26 cellular contexts compared by ENCODE assay signal in the genomic region with DNA sequence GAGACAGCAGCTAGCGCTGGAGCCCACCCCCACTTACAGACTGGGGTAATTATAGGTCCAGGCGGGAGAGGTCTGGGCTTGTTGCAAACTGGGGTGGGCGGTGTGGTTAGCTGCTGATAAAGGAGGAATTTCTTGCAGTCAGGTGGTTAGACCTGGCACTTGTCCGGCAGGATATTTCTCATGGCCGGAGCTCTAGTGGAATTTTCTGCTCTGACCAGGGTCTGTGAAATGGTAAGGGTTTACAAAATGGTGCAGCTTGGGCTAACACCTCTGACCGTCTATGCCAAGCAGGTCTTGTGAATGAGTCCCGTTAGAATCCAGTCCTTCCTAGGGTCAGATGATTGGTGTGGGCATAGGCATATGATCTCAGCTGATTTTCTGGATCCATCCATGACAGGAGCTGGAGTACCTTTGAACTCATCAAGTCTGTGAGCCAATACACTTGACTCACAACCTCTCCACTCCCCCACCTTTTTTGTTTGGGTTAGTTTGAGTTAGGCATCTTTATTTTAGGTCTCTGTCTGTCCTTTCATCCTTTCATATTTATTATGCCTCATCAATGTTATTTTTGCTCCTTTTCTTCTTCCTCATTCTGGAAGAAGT.
DNase-seq lines count a peak whose midpoint lies in the region; ATAC-seq, FAIRE-seq and TF ChIP-seq lines count a peak whose summit lies in the region.
"Had no signal": no experiment of that assay in that cellular context is flagged by ENCODE, and none has a peak within 500 bp of the region (broad histone marks: within the 10 kb centered on the region; RNA-seq: fewer than 3 reads in every experiment).

No MANE protein-coding gene starts in this region.

- no peak overlapping the region for H3K4me3 Mint-ChIP-seq in MCF 10A (ENCODE audit: unreplicated experiment)
- no peak overlapping the region for H3K4me3 Mint-ChIP-seq in mesothelial cell of epicardium
- H3K4me3 Mint-ChIP-seq in endothelial cell (ENCODE audit: unreplicated experiment): no peak overlapping the region
- H3K4me3 Mint-ChIP-seq in activated naive CD4-positive, alpha-beta T cell treated with anti-CD3 and anti-CD28 coated beads, Interleukin-2, amount 10 ng/mL, durations not matched to agents 7 days and 5 days: no peak overlapping the region
- H3K4me3 Mint-ChIP-seq: CD4-positive, CD25-positive, alpha-beta regulatory T cell had no signal

- no peaks in the 10 kb centered on the region for H4K20me1 ChIP-seq in mammary epithelial cell (ENCODE audit: insufficient read depth, low read length)

- WGBS in mammary epithelial cell (ENCODE audit: low coverage, missing lambda C conversion rate): 55% methylated on average over 7 of the region's 7 CpGs

- no peaks in the 10 kb centered on the region for H3K27me3 Mint-ChIP-seq in MCF 10A (ENCODE audit: insufficient read depth, unreplicated experiment)
- no peaks in the 10 kb centered on the region for H3K27me3 Mint-ChIP-seq in mesothelial cell of epicardium (ENCODE audit: low read depth)
- H3K27me3 Mint-ChIP-seq in endothelial cell (ENCODE audit: unreplicated experiment): no peaks in the 10 kb centered on the region
- H3K27me3 Mint-ChIP-seq in activated naive CD4-positive, alpha-beta T cell treated with anti-CD3 and anti-CD28 coated beads, Interleukin-2, amount 10 ng/mL, durations not matched to agents 7 days and 5 days: no peaks in the 10 kb centered on the region
- H3K27me3 Mint-ChIP-seq: CD4-positive, CD25-positive, alpha-beta regulatory T cell had no signal

- POLR2A ChIA-PET in MCF 10A (lab: Yijun Ruan, JAX): no interaction called here

- H3K4me2 ChIP-seq in mammary epithelial cell (ENCODE audit: insufficient read depth, low read depth, low read length): no peak overlapping the region
- H3K4me2 ChIP-seq: PC-9 had no signal

- H3K27ac ChIP-seq in mammary epithelial cell (ENCODE audit: insufficient read depth, low read depth, low read length) (no peak overlapping the region), thoracic aorta (no peak overlapping the region)
- H3K27ac ChIP-seq: 22Rv1, PC-9, SJSA1 had no signal

- H3K4me3 ChIP-seq in mammary epithelial cell (replicated peaks in 1 of 3; ENCODE audit: insufficient read depth in 1 of 3, low read depth in 2 of 3, low read length in 3 of 3) (no peak overlapping the region), fibroblast of pulmonary artery (replicated peaks; ENCODE audit: low read depth, low read length) (no peak overlapping the region), thoracic aorta (no peak overlapping the region)
- H3K4me3 ChIP-seq: GM12878, MG63, PC-9, SJSA1 had no signal

- H3K36me3 Mint-ChIP-seq in MCF 10A (ENCODE audit: insufficient read depth, unreplicated experiment): no peaks in the 10 kb centered on the region
- H3K36me3 Mint-ChIP-seq in mesothelial cell of epicardium: peaks cover 8% of the 10 kb centered on the region
- H3K36me3 Mint-ChIP-seq in endothelial cell (ENCODE audit: low read depth, unreplicated experiment): no peaks in the 10 kb centered on the region
- H3K36me3 Mint-ChIP-seq in activated naive CD4-positive, alpha-beta T cell treated with anti-CD3 and anti-CD28 coated beads, Interleukin-2, amount 10 ng/mL, durations not matched to agents 7 days and 5 days: no peaks in the 10 kb centered on the region
- H3K36me3 Mint-ChIP-seq: CD4-positive, CD25-positive, alpha-beta regulatory T cell had no signal

- in situ Hi-C loops in mammary epithelial cell (cut with MboI; ENCODE audit: low sequenced_read_pairs in 2 of 2): loop anchor here in 1 of 2 donors (25.0 kb wide), 1 partner anchor 414 kb away; no protein-coding TSS in a partner anchor

- H3K27me3 ChIP-seq in mammary epithelial cell (ENCODE audit: insufficient read depth, low read length) (no peaks in the 10 kb centered on the region), thoracic aorta (replicated peaks; ENCODE audit: insufficient read depth) (no peaks in the 10 kb centered on the region)
- H3K27me3 ChIP-seq: MG63, SJSA1 had no signal

- no peak for FAIRE-seq in D721Med (lab: Jason Lieb, UNC)
- FAIRE-seq: GM12878 had no signal

- intact Hi-C loops in mammary epithelial cell (cut with micrococcal nuclease): no loop called here
- intact Hi-C loops in MCF 10A (cut with micrococcal nuclease): no loop called here

- H3K9me3 ChIP-seq in mammary epithelial cell (replicated peaks; ENCODE audit: insufficient read depth, low read length) (no peaks in the 10 kb centered on the region), thoracic aorta (no peaks in the 10 kb centered on the region)
- H3K9me3 ChIP-seq: MG63, SJSA1 had no signal

- H3K4me1 Mint-ChIP-seq in MCF 10A (ENCODE audit: insufficient read depth, unreplicated experiment) (no peaks in the 10 kb centered on the region), mesothelial cell of epicardium (peaks cover 21% of the 10 kb centered on the region), endothelial cell (ENCODE audit: unreplicated experiment) (no peaks in the 10 kb centered on the region)
- no peaks in the 10 kb centered on the region for H3K4me1 Mint-ChIP-seq in activated naive CD4-positive, alpha-beta T cell treated with anti-CD3 and anti-CD28 coated beads, Interleukin-2, amount 10 ng/mL, durations not matched to agents 7 days and 5 days

- H3K4me1 ChIP-seq in mammary epithelial cell (ENCODE audit: insufficient read depth, low read length): peaks cover 8% of the 10 kb centered on the region
- no peaks in the 10 kb centered on the region for H3K4me1 ChIP-seq in thoracic aorta (ENCODE audit: control insufficient read depth in 1 of 2, low read depth in 2 of 2)
- H3K4me1 ChIP-seq: SJSA1 had no signal

- TF ChIP-seq CTCF in mammary epithelial cell (conservative IDR thresholded peaks at IDR 0.05 in 1 of 2, IDR thresholded peaks at IDR 0.05 in 1 of 2; ENCODE audit: extremely low read depth in 1 of 2, insufficient read depth in 1 of 2, low read depth in 1 of 2, low read length in 2 of 2) (no peak), MCF 10A (IDR thresholded peaks at IDR 0.05; ENCODE audit: unreplicated experiment) (no peak), fibroblast of pulmonary artery (IDR thresholded peaks at IDR 0.05; ENCODE audit: low read length, missing control alignments) (no peak), mesothelial cell of epicardium (IDR thresholded peaks at IDR 0.05; ENCODE audit: unreplicated experiment) (no peak), thoracic aorta (IDR thresholded peaks at IDR 0.05) (no peak), D721Med (IDR thresholded peaks at IDR 0.05; ENCODE audit: insufficient read depth, missing control alignments) (no peak), endothelial cell (IDR thresholded peaks at IDR 0.05; ENCODE audit: unreplicated experiment) (no peak)

- peak; percentile 40 for ATAC-seq in thoracic aorta (ENCODE audit: insufficient number of reproducible peaks, low FRiP score, low read depth)
- ATAC-seq: GM12878, HCT116, Right ventricle myocardium inferior had no signal

- dilution Hi-C loops in mammary epithelial cell (cut with HindIII; ENCODE audit: low sequenced_read_pairs): no loop called here

- no peak for DNase-seq in mammary epithelial cell
- DNase-seq in MCF 10A (ENCODE audit: unreplicated experiment): no peak
- DNase-seq in fibroblast of pulmonary artery (ENCODE audit: low read depth): peak; percentile 11
- DNase-seq in mesothelial cell of epicardium (ENCODE audit: low spot score in 2 of 2, unreplicated experiment in 2 of 2): no peak
- no peak for DNase-seq in thoracic aorta (ENCODE audit: low spot score)
- DNase-seq in D721Med (ENCODE audit: insufficient read length, low spot score): no peak
- DNase-seq in endothelial cell (ENCODE audit: low spot score): no peak
- no peak for DNase-seq in activated naive CD4-positive, alpha-beta T cell treated with anti-CD3 and anti-CD28 coated beads, Interleukin-2, amount 10 ng/mL, durations not matched to agents 7 days and 5 days
- DNase-seq: ACHN; CD4-positive, CD25-positive, alpha-beta regulatory T cell; DMS53; GDM1; KBM-7; MG63; NCI-H1105 treated with DMSO at 0.1 percent for 48 hours; NCI-H146; NCI-H2029; NCI-H446 treated with DMSO at 0.1 percent for 48 hours; NCI-H526; NCI-H82; PC-9 had no signal

- no peaks in the 10 kb centered on the region for H3K79me2 ChIP-seq in mammary epithelial cell (ENCODE audit: insufficient read depth, low read length)

- H3K9ac ChIP-seq in mammary epithelial cell (ENCODE audit: insufficient read depth, low read length): no peak overlapping the region

- H3K36me3 ChIP-seq in mammary epithelial cell (ENCODE audit: insufficient read depth, low read length): no peaks in the 10 kb centered on the region
- H3K36me3 ChIP-seq in thoracic aorta: no peaks in the 10 kb centered on the region
- H3K36me3 ChIP-seq: MG63, SJSA1 had no signal

- CTCF ChIA-PET in mammary epithelial cell (lab: Charles Lee; ENCODE audit: low non-redundant PET): no interaction called here
- CTCF ChIA-PET in MCF 10A (lab: Yijun Ruan, JAX): interaction anchor here (0.6 kb wide), 1 partner anchor 99 kb away, joined by 3 read pairs; no protein-coding TSS in a partner anchor
- CTCF ChIA-PET in activated naive CD4-positive, alpha-beta T cell treated with anti-CD3 and anti-CD28 coated beads, Interleukin-2, amount 10 ng/mL, durations not matched to agents 7 days and 5 days (lab: Charles Lee): no interaction called here

- peak overlapping the region; percentile 64 for H2AFZ ChIP-seq in mammary epithelial cell (ENCODE audit: low read depth, low read length)
- H2AFZ ChIP-seq: PC-9 had no signal

- no peaks in the 10 kb centered on the region for H3K9me3 Mint-ChIP-seq in MCF 10A (ENCODE audit: unreplicated experiment)
- peaks cover 9% of the 10 kb centered on the region for H3K9me3 Mint-ChIP-seq in mesothelial cell of epicardium
- H3K9me3 Mint-ChIP-seq in endothelial cell (ENCODE audit: unreplicated experiment): no peaks in the 10 kb centered on the region
- no peaks in the 10 kb centered on the region for H3K9me3 Mint-ChIP-seq in activated naive CD4-positive, alpha-beta T cell treated with anti-CD3 and anti-CD28 coated beads, Interleukin-2, amount 10 ng/mL, durations not matched to agents 7 days and 5 days

- H3K27ac Mint-ChIP-seq in MCF 10A (ENCODE audit: low read depth, unreplicated experiment) (no peak overlapping the region), mesothelial cell of epicardium (peak overlapping the region; percentile 87), endothelial cell (ENCODE audit: unreplicated experiment) (no peak overlapping the region)
- no peak overlapping the region for H3K27ac Mint-ChIP-seq in activated naive CD4-positive, alpha-beta T cell treated with anti-CD3 and anti-CD28 coated beads, Interleukin-2, amount 10 ng/mL, durations not matched to agents 7 days and 5 days
- H3K27ac Mint-ChIP-seq: CD4-positive, CD25-positive, alpha-beta regulatory T cell had no signal

- BruUV-seq in mammary epithelial cell (replicated peaks; lab: Mats Ljungman, UMichigan) (no TSS peak), MCF 10A (replicated peaks; lab: Mats Ljungman, UMichigan) (no TSS peak)
